Comparison of ENCODE assay signal across 2 cellular contexts in genomic region chr10:91043173-91043910, GRCh38.
TF ChIP-seq lines count a peak whose summit lies in the region.

No MANE protein-coding gene starts in this region.

TF ChIP-seq in GM23338, 12 proteins besides CTCF, POLR2A, EP300 and RAD21 (continued from another document):
- TF ChIP-seq ZNF462 (CRISPR knock-in tag; IDR thresholded peaks at IDR 0.05) (no peak), REST (IDR thresholded peaks at IDR 0.05; ENCODE audit: unreplicated experiment) (no peak), EZH2phosphoT487 (IDR thresholded peaks at IDR 0.05; ENCODE audit: unreplicated experiment) (no peak), NANOG (IDR thresholded peaks at IDR 0.05; ENCODE audit: borderline replicate concordance) (no peak), ZNF114 (CRISPR knock-in tag; IDR thresholded peaks at IDR 0.05) (no peak)

TF ChIP-seq in SK-N-SH treated with all-trans-retinoic acid at 6 μM for 48 hours, 23 proteins besides CTCF, POLR2A, EP300 and RAD21 (continued from another document):
- TF ChIP-seq CREB5 (CRISPR knock-in tag; IDR thresholded peaks at IDR 0.05; ENCODE audit: low read depth) = no peak
- no peak for TF ChIP-seq POU6F1 (CRISPR knock-in tag; IDR thresholded peaks at IDR 0.05; ENCODE audit: borderline replicate concordance, low read depth)
TF ChIP-seq in SK-N-SH treated with all-trans-retinoic acid at 6 μM for 48 hours: peak in this region for 0.
